1 cellular context compared by ENCODE assay signal in the genomic region with DNA sequence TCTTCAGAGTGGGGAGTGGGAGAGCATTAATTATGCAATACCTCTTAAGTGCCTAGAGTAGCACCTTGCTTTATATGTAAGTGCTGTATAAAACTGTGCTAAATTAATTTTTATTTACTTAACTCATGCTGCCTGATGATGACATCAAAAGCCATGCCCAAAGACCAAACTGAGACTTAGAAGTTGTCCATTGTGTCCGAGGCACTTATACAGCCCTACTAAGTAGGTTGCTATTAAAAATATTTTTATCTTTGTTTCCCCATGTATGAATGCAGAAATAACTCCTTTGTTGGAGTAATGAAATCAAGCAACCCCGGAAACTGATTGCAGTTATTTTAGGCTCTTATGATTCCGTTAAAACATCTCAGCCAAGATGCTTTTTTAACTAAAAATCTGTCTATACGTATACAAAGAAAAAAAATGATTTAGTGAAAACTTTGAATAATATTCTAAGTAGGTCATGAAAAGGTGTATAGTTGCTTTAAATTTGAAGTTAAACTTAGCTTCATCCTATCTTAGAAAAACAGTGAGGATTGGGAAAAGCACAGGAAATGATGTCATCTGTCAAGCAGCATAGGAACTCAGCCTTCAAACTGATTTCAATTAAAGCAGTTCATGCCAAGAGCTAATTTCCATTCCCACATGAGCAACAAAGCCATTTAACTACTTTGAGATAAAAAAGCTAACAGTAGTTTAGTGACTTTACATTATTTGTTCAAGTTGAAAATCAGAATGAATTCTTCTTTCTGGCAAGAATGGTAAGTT.
TF ChIP-seq lines count a peak whose summit lies in the region.

No MANE protein-coding gene starts in this region.

TF ChIP-seq in GM23338, 12 proteins besides CTCF, POLR2A, EP300 and RAD21 (continued from another document):
- TF ChIP-seq, protein P1, sequence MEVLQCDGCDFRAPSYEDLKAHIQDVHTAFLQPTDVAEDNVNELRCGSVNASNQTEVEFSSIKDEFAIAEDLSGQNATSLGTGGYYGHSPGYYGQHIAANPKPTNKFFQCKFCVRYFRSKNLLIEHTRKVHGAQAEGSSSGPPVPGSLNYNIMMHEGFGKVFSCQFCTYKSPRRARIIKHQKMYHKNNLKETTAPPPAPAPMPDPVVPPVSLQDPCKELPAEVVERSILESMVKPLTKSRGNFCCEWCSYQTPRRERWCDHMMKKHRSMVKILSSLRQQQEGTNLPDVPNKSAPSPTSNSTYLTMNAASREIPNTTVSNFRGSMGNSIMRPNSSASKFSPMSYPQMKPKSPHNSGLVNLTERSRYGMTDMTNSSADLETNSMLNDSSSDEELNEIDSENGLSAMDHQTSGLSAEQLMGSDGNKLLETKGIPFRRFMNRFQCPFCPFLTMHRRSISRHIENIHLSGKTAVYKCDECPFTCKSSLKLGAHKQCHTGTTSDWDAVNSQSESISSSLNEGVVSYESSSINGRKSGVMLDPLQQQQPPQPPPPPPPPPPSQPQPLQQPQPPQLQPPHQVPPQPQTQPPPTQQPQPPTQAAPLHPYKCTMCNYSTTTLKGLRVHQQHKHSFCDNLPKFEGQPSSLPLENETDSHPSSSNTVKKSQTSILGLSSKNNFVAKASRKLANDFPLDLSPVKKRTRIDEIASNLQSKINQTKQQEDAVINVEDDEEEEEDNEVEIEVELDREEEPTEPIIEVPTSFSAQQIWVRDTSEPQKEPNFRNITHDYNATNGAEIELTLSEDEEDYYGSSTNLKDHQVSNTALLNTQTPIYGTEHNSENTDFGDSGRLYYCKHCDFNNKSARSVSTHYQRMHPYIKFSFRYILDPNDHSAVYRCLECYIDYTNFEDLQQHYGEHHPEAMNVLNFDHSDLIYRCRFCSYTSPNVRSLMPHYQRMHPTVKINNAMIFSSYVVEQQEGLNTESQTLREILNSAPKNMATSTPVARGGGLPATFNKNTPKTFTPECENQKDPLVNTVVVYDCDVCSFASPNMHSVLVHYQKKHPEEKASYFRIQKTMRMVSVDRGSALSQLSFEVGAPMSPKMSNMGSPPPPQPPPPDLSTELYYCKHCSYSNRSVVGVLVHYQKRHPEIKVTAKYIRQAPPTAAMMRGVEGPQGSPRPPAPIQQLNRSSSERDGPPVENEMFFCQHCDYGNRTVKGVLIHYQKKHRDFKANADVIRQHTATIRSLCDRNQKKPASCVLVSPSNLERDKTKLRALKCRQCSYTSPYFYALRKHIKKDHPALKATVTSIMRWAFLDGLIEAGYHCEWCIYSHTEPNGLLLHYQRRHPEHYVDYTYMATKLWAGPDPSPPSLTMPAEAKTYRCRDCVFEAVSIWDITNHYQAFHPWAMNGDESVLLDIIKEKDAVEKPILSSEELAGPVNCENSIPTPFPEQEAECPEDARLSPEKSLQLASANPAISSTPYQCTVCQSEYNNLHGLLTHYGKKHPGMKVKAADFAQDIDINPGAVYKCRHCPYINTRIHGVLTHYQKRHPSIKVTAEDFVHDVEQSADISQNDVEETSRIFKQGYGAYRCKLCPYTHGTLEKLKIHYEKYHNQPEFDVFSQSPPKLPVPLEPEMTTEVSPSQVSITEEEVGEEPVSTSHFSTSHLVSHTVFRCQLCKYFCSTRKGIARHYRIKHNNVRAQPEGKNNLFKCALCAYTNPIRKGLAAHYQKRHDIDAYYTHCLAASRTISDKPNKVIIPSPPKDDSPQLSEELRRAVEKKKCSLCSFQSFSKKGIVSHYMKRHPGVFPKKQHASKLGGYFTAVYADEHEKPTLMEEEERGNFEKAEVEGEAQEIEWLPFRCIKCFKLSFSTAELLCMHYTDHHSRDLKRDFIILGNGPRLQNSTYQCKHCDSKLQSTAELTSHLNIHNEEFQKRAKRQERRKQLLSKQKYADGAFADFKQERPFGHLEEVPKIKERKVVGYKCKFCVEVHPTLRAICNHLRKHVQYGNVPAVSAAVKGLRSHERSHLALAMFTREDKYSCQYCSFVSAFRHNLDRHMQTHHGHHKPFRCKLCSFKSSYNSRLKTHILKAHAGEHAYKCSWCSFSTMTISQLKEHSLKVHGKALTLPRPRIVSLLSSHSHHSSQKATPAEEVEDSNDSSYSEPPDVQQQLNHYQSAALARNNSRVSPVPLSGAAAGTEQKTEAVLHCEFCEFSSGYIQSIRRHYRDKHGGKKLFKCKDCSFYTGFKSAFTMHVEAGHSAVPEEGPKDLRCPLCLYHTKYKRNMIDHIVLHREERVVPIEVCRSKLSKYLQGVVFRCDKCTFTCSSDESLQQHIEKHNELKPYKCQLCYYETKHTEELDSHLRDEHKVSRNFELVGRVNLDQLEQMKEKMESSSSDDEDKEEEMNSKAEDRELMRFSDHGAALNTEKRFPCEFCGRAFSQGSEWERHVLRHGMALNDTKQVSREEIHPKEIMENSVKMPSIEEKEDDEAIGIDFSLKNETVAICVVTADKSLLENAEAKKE (CRISPR knock-in tag; IDR thresholded peaks at IDR 0.05) = no peak
- TF ChIP-seq CREB1 (CRISPR knock-in tag; IDR thresholded peaks at IDR 0.05; ENCODE audit: low read depth) = no peak
- no peak for TF ChIP-seq EZH2 (IDR thresholded peaks at IDR 0.05; ENCODE audit: low read depth, unreplicated experiment)
- no peak for TF ChIP-seq ZNF331 (CRISPR knock-in tag; IDR thresholded peaks at IDR 0.05; ENCODE audit: low read depth)
- TF ChIP-seq JUNB (IDR thresholded peaks at IDR 0.05; ENCODE audit: unreplicated experiment) = no peak
- no peak for TF ChIP-seq ZNF114 (CRISPR knock-in tag; IDR thresholded peaks at IDR 0.05)
- TF ChIP-seq NANOG (IDR thresholded peaks at IDR 0.05; ENCODE audit: borderline replicate concordance) = no peak
- TF ChIP-seq EZH2phosphoT487 (IDR thresholded peaks at IDR 0.05; ENCODE audit: unreplicated experiment) = no peak
- TF ChIP-seq POLR2AphosphoS5 (IDR thresholded peaks at IDR 0.05; ENCODE audit: low read depth) = no peak
